Comparison of ENCODE assay signal across 1 cellular context in genomic region chr20:19423097-19423891, GRCh38.
TF ChIP-seq lines count a peak whose summit lies in the region.

No MANE protein-coding gene starts in this region.

TF ChIP-seq in IMR-90, 13 proteins besides CTCF, POLR2A, EP300 and RAD21 (continued from another document):
- TF ChIP-seq CEBPB (IDR thresholded peaks at IDR 0.05; ENCODE audit: low read depth, low read length): no peak
- TF ChIP-seq RFX5 (IDR thresholded peaks at IDR 0.05; ENCODE audit: low read depth, low read length): no peak
- TF ChIP-seq FOS (IDR thresholded peaks at IDR 0.05; ENCODE audit: low read depth, low read length): no peak
- no peak for TF ChIP-seq USF2 (IDR thresholded peaks at IDR 0.05; ENCODE audit: low read depth, low read length)
